In genomic region chr12:101935769-101936741, GRCh38 we compare ENCODE assay signal across 1 cellular context.
TF ChIP-seq lines count a peak whose summit lies in the region.

No MANE protein-coding gene starts in this region.

TF ChIP-seq in HepG2, 621 proteins besides CTCF, POLR2A, EP300 and RAD21:
- TF ChIP-seq CBX1 (IDR thresholded peaks at IDR 0.05; ENCODE audit: low read depth) = no peak
